9 cellular contexts compared by ENCODE assay signal in genomic region chr14:89418452-89418851, GRCh38. TPM values are rescaled to one million over a fixed set of nuclear protein-coding genes. Genes with fewer than 3 reads are reported as not detected.
DNase-seq lines count a peak whose midpoint lies in the region; ATAC-seq and TF ChIP-seq lines count a peak whose summit lies in the region.
"Had no signal": no experiment of that assay in that cellular context is flagged by ENCODE, and none has a peak within 500 bp of the region (broad histone marks: within the 10 kb centered on the region; RNA-seq: fewer than 3 reads in every experiment).

No MANE protein-coding gene starts in this region.

- intact Hi-C loops in HCT116 (cut with micrococcal nuclease) (loop anchor here (2.0 to 5.0 kb wide), 2 partner anchors 241 to 378 kb away; no protein-coding TSS in a partner anchor), left lung (cut with DNase I) (loop anchor here in 1 of 2 donors (10.0 kb wide), 1 partner anchor 114 kb away; no protein-coding TSS in a partner anchor)

- no peak for ATAC-seq in HCT116
- no peak for ATAC-seq in left lung

- DNase-seq in HCT116 (ENCODE audit: low read depth, low spot score) (no peak), adipocyte (ENCODE audit: low read depth) (peak; percentile 42), SHP77 (lab: John Stamatoyannopoulos, UW) (no peak), NCI-H2081 treated with DMSO at 0.1 percent for 48 hours (lab: John Stamatoyannopoulos, UW) (no peak), HK-2 (ENCODE audit: unreplicated experiment) (no peak), left lung (no peak)

- POLR2A ChIA-PET in HCT116 (lab: Charles Lee): no interaction called here

- TF ChIP-seq POLR2A in HCT116 (IDR thresholded peaks at IDR 0.05; ENCODE audit: borderline replicate concordance, extremely low read depth, insufficient read depth, insufficient read length): no peak

- H3K9ac ChIP-seq in BLaER1 (peak overlapping the region; percentile 91), HCT116 (ENCODE audit: low read length) (peak overlapping the region; percentile 78), adipocyte (ENCODE audit: low read length) (peak overlapping the region; percentile 94)

- H3K27ac ChIP-seq in BLaER1: peak overlapping the region; percentile 94; the same call in 1 of the 2 replicates
- peak overlapping the region; percentile 84; the same call in 1 of the 2 replicates for H3K27ac ChIP-seq in HCT116 (ENCODE audit: low read depth, low read length)
- H3K27ac ChIP-seq in muscle layer of duodenum (ENCODE audit: low read length): peak overlapping the region; percentile 91
- H3K27ac ChIP-seq in left lung: peak overlapping the region in 1 of 2 donors; percentile 96

- H3K9me2 ChIP-seq in HCT116 (ENCODE audit: insufficient read depth): no peaks in the 10 kb centered on the region

- H2AFZ ChIP-seq in HCT116 (ENCODE audit: low read depth, low read length, poor library complexity, severe bottlenecking): no peak overlapping the region

- no peak for TF ChIP-seq RAD21 in HCT116 (IDR thresholded peaks at IDR 0.05; ENCODE audit: low read depth)

- H3K36me3 ChIP-seq in BLaER1 (peaks cover 26% of the 10 kb centered on the region), HCT116 (ENCODE audit: control insufficient read depth in 1 of 2, insufficient read depth in 2 of 2, low read length in 2 of 2) (no peaks in the 10 kb centered on the region), adipocyte (ENCODE audit: control insufficient read depth, insufficient read depth, low read length, severe bottlenecking) (no peaks in the 10 kb centered on the region), muscle layer of duodenum (ENCODE audit: control insufficient read depth in 1 of 2, insufficient read depth in 2 of 2, low read length in 2 of 2) (peaks cover 0 to 3% of the 10 kb centered on the region in 2 donors), left lung (no peaks in the 10 kb centered on the region)
- H3K36me3 ChIP-seq: adrenal gland had no signal

- H3K9me3 ChIP-seq in BLaER1 (no peaks in the 10 kb centered on the region), HCT116 (ENCODE audit: control insufficient read depth in 1 of 2, insufficient read depth in 1 of 2, low read depth in 1 of 2, low read length in 2 of 2) (no peaks in the 10 kb centered on the region), adipocyte (ENCODE audit: control insufficient read depth, low read length) (no peaks in the 10 kb centered on the region), muscle layer of duodenum (ENCODE audit: control insufficient read depth in 1 of 2, low read length in 2 of 2) (no peaks in the 10 kb centered on the region), left lung (no peaks in the 10 kb centered on the region)
- H3K9me3 ChIP-seq: adrenal gland had no signal

- TF ChIP-seq CTCF in HCT116 (IDR thresholded peaks at IDR 0.05 in 2 of 3, conservative IDR thresholded peaks at IDR 0.05 in 1 of 3; ENCODE audit: borderline replicate concordance in 1 of 3, insufficient read depth in 1 of 3, low read depth in 2 of 3, low read length in 2 of 3) (no peak), left lung (IDR thresholded peaks at IDR 0.05) (no peak)

- H4K20me1 ChIP-seq in BLaER1 (peaks cover 14% of the 10 kb centered on the region), HCT116 (ENCODE audit: insufficient read depth) (no peaks in the 10 kb centered on the region)

- BruUV-seq in HCT116 (replicated peaks; lab: Mats Ljungman, UMichigan): no TSS peak

- H3K4me3 ChIP-seq in BLaER1 (no peak overlapping the region), HCT116 (replicated peaks in 1 of 2; ENCODE audit: low read depth in 1 of 2, low read length in 2 of 2) (peak overlapping the region in 1 of 2 experiments; percentile 69; a peak in 1 of 4 replicates), adipocyte (ENCODE audit: low read length) (no peak overlapping the region), muscle layer of duodenum (ENCODE audit: low read depth in 1 of 2, low read length in 2 of 2) (peak overlapping the region in 1 of 2 donors; percentile 64), left lung (no peak overlapping the region)

- peaks cover 43% of the 10 kb centered on the region for H3K4me1 ChIP-seq in BLaER1
- H3K4me1 ChIP-seq in HCT116 (ENCODE audit: control insufficient read depth in 1 of 2, insufficient read depth in 2 of 2, low read length in 2 of 2): peaks cover 4 to 22% of the 10 kb centered on the region in 2 experiments; a peak in 3 of 4 replicates
- peaks cover 29% of the 10 kb centered on the region for H3K4me1 ChIP-seq in adipocyte (ENCODE audit: control insufficient read depth, insufficient read depth, low read length)
- H3K4me1 ChIP-seq in muscle layer of duodenum (ENCODE audit: control insufficient read depth in 1 of 2, insufficient read depth in 2 of 2, low read length in 2 of 2): peaks cover 3 to 20% of the 10 kb centered on the region in 2 donors
- H3K4me1 ChIP-seq in left lung: peaks cover 6 to 45% of the 10 kb centered on the region in 2 donors

- RAD21 ChIA-PET in HCT116 (lab: Charles Lee; ENCODE audit: low non-redundant PET in 1 of 2, low total read pairs in 2 of 2, uncharacterized antibody in 2 of 2, unreplicated experiment in 2 of 2): no interaction called here

- H3K79me2 ChIP-seq in HCT116 (ENCODE audit: insufficient read depth, low read length): peaks cover 3% of the 10 kb centered on the region; the same call in 1 of the 2 replicates

- CTCF ChIA-PET in HCT116 (lab: Charles Lee): no interaction called here

- H3K27me3 ChIP-seq in BLaER1: no peaks in the 10 kb centered on the region
- H3K27me3 ChIP-seq in HCT116 (ENCODE audit: insufficient read depth, low read length): no peaks in the 10 kb centered on the region
- no peaks in the 10 kb centered on the region for H3K27me3 ChIP-seq in adipocyte (replicated peaks; ENCODE audit: control insufficient read depth, insufficient read depth, low read length)
- no peaks in the 10 kb centered on the region for H3K27me3 ChIP-seq in muscle layer of duodenum (ENCODE audit: low read depth, low read length)
- H3K27me3 ChIP-seq in left lung: no peaks in the 10 kb centered on the region
- H3K27me3 ChIP-seq: adrenal gland had no signal

- H3K4me2 ChIP-seq in BLaER1 (peak overlapping the region; percentile 97), HCT116 (ENCODE audit: low read length) (peak overlapping the region; percentile 92)

TF ChIP-seq in HCT116, 20 proteins besides CTCF, POLR2A, EP300 and RAD21:
- no peak for TF ChIP-seq FOSL1 (IDR thresholded peaks at IDR 0.05; ENCODE audit: low read depth)

RNA-seq across cellular contexts. Expression of gene FOXN3, which starts 1.4 kb away (rescaled TPM):
- 20.0 TPM for total RNA-seq in HCT116 (2021; ENCODE audit: unreplicated experiment)
- polyA plus RNA-seq in HCT116 (2012): 7.7 and 8.3 TPM in 2 replicates
- 10 to 100 TPM; 71.1 to 80.7 TPM for total RNA-seq in left lung
